19 cellular contexts compared by ENCODE assay signal in the genomic region with DNA sequence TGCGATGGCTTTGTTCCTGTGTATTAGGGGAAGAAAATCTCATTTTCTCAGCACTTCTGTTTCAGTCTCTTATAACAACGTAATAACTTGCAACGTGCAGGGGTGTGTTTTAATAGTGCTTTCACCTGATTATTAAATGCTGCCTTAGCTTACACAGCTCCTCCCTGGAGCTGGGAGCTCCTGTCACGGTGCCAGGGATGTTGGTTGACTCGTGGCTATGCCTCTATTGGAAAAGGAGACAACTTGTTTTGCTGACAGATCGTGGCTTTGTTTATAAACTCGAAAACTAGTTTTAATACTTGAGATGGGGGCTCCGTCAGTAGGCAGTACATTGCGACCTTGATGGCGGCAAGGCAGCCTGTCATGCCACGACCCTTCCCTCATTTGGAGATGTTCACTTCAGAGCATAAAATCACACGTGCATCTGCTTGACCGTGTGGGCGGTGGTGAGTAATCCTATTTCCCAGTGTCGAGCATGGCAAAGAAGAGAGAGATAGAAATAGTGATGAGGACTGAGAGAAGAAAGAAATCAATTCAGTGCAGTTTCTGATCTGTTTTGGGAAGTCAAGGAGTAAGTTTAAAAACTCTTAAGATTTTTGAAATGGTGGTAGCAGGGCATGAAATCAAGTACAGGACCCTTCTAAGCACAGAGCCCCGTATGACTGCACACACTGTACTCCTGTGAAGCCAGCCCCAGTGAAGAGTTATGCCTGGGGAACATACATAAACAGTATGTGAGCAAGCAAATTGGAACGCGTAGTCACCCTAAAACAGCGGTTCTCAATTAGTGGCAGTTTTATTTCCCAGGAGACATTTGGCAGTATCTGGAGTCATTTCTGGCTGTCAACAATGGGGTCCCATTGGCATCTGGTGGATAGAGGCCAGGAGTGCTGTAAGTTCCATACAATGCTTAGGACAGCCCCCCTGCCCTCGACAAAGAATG.
DNase-seq lines count a peak whose midpoint lies in the region; ATAC-seq and TF ChIP-seq lines count a peak whose summit lies in the region.
"Had no signal": no experiment of that assay in that cellular context is flagged by ENCODE, and none has a peak within 500 bp of the region (broad histone marks: within the 10 kb centered on the region; RNA-seq: fewer than 3 reads in every experiment).

No MANE protein-coding gene starts in this region.

- H3K9me3 Mint-ChIP-seq in neural crest cell, result no peaks in the 10 kb centered on the region
- H3K9me3 Mint-ChIP-seq in activated naive CD4-positive, alpha-beta T cell treated with anti-CD3 and anti-CD28 coated beads for 36 hours, result no peaks in the 10 kb centered on the region
- H3K9me3 Mint-ChIP-seq: activated CD8-positive, alpha-beta T cell treated with anti-CD3 and anti-CD28 coated beads for 36 hours; activated naive CD4-positive, alpha-beta T cell treated with anti-CD3 and anti-CD28 coated beads, Interleukin-2, amount 50 U/mL, for 24 hours; activated T-cell treated with anti-CD3 and anti-CD28 coated beads, Interleukin-2, amount 50 U/mL, for 4 hours had no signal

- H3K4me1 Mint-ChIP-seq in neural crest cell, result peaks cover 49% of the 10 kb centered on the region
- no peaks in the 10 kb centered on the region for H3K4me1 Mint-ChIP-seq in activated naive CD4-positive, alpha-beta T cell treated with anti-CD3 and anti-CD28 coated beads for 36 hours (ENCODE audit: low read depth)
- H3K4me1 Mint-ChIP-seq: activated naive CD4-positive, alpha-beta T cell treated with anti-CD3 and anti-CD28 coated beads, Interleukin-2, amount 50 U/mL, for 24 hours; immature natural killer cell; naive B cell had no signal

- H3K4me3 ChIP-seq in BE2C (ENCODE audit: low read depth, low read length) (0 out of 2 replicates have a peak overlapping the region, but pooled peaks have one; percentile 14), GM23248 (peak overlapping the region; percentile 46; the same call in 1 of the 2 replicates), brain microvascular endothelial cell (ENCODE audit: low read depth, low read length) (no peak overlapping the region)
- H3K4me3 ChIP-seq: BLaER1, lung, testis had no signal

- H3K27me3 Mint-ChIP-seq in neural crest cell (ENCODE audit: low read depth), result no peaks in the 10 kb centered on the region
- H3K27me3 Mint-ChIP-seq in activated naive CD4-positive, alpha-beta T cell treated with anti-CD3 and anti-CD28 coated beads for 36 hours (ENCODE audit: low read depth), result peaks cover 8% of the 10 kb centered on the region

- H3K4me1 ChIP-seq in BE2C (no peaks in the 10 kb centered on the region), GM23248 (ENCODE audit: insufficient read depth) (peaks cover 8% of the 10 kb centered on the region)
- H3K4me1 ChIP-seq: testis had no signal

- DNase-seq in BE2C (no peak), GM23248 (peak; percentile 78), brain microvascular endothelial cell (peak; percentile 4), neural crest cell (ENCODE audit: low read depth, low spot score) (no peak), activated T-cell treated with anti-CD3 and anti-CD28 coated beads for 4 hours (no peak)
- no peak for DNase-seq in activated naive CD4-positive, alpha-beta T cell treated with anti-CD3 and anti-CD28 coated beads for 36 hours
- DNase-seq: activated CD8-positive, alpha-beta T cell treated with anti-CD3 and anti-CD28 coated beads for 36 hours; activated T-cell treated with anti-CD3 and anti-CD28 coated beads, Interleukin-2, amount 50 U/mL, for 4 hours; immature natural killer cell; naive B cell; NCI-H146; NCI-H446 treated with DMSO at 0.1 percent for 48 hours; stimulated activated CD8-positive, alpha-beta memory T cell treated with anti-CD3 and anti-CD28 coated beads, Interleukin-4, amount 100 ng/mL, for 48 hours; testis had no signal

- H3K27me3 ChIP-seq in BE2C (peaks cover 12% of the 10 kb centered on the region), GM23248 (replicated peaks; ENCODE audit: insufficient read depth) (no peaks in the 10 kb centered on the region), brain microvascular endothelial cell (replicated peaks) (no peaks in the 10 kb centered on the region)
- H3K27me3 ChIP-seq: BLaER1, testis had no signal

- H3K4me3 Mint-ChIP-seq in neural crest cell, result no peak overlapping the region
- H3K4me3 Mint-ChIP-seq in activated naive CD4-positive, alpha-beta T cell treated with anti-CD3 and anti-CD28 coated beads for 36 hours, result no peak overlapping the region
- H3K4me3 Mint-ChIP-seq: activated CD8-positive, alpha-beta T cell treated with anti-CD3 and anti-CD28 coated beads for 36 hours; activated naive CD4-positive, alpha-beta T cell treated with anti-CD3 and anti-CD28 coated beads, Interleukin-2, amount 50 U/mL, for 24 hours; activated T-cell treated with anti-CD3 and anti-CD28 coated beads, Interleukin-2, amount 50 U/mL, for 4 hours; immature natural killer cell; naive B cell had no signal

- no peaks in the 10 kb centered on the region for H3K36me3 Mint-ChIP-seq in neural crest cell (ENCODE audit: low read depth)
- no peaks in the 10 kb centered on the region for H3K36me3 Mint-ChIP-seq in activated naive CD4-positive, alpha-beta T cell treated with anti-CD3 and anti-CD28 coated beads for 36 hours (ENCODE audit: low read depth)
- H3K36me3 Mint-ChIP-seq: activated naive CD4-positive, alpha-beta T cell treated with anti-CD3 and anti-CD28 coated beads, Interleukin-2, amount 50 U/mL, for 24 hours; immature natural killer cell; naive B cell had no signal

- peak overlapping the region; percentile 50 for H3K4me2 ChIP-seq in GM23248 (ENCODE audit: unreplicated experiment)
- H3K4me2 ChIP-seq: BLaER1 had no signal

- CTCF ChIA-PET in activated naive CD4-positive, alpha-beta T cell treated with anti-CD3 and anti-CD28 coated beads for 36 hours (lab: Charles Lee), result interaction anchor here (0.7 kb wide), 1 partner anchor 21 kb away, joined by 3 read pairs; no protein-coding TSS in a partner anchor

- H3K9me3 ChIP-seq in BE2C (no peaks in the 10 kb centered on the region), GM23248 (ENCODE audit: low read depth) (no peaks in the 10 kb centered on the region)
- H3K9me3 ChIP-seq: BLaER1, testis had no signal

- H2AFZ ChIP-seq in GM23248, result peak overlapping the region; percentile 57

- no peaks in the 10 kb centered on the region for H3K79me2 ChIP-seq in GM23248 (ENCODE audit: insufficient read depth)

- WGBS in GM23248 (ENCODE audit: low coverage in 1 of 2, low lambda C conversion rate in 2 of 2, missing lambda C conversion rate in 2 of 2), 2 experiments, result 28 to 29% methylated on average over 20 of the region's 20 CpGs

- H3K27ac ChIP-seq in GM23248, result no peak overlapping the region
- no peak overlapping the region for H3K27ac ChIP-seq in brain microvascular endothelial cell
- H3K27ac ChIP-seq: BLaER1, testis had no signal

- intact Hi-C loops in activated naive CD4-positive, alpha-beta T cell treated with anti-CD3 and anti-CD28 coated beads for 36 hours (cut with micrococcal nuclease), result no loop called here

- no peak for ATAC-seq in HG03432 (IDR thresholded peaks at IDR 0.05; ENCODE audit: unreplicated experiment)
- ATAC-seq: activated CD8-positive, alpha-beta T cell treated with anti-CD3 and anti-CD28 coated beads for 36 hours; activated T-cell treated with anti-CD3 and anti-CD28 coated beads, Interleukin-2, amount 50 U/mL, for 4 hours; Right ventricle myocardium inferior had no signal

- H3K27ac Mint-ChIP-seq in neural crest cell (ENCODE audit: unreplicated experiment), result peak overlapping the region; percentile 47
- H3K27ac Mint-ChIP-seq in activated naive CD4-positive, alpha-beta T cell treated with anti-CD3 and anti-CD28 coated beads for 36 hours, result no peak overlapping the region
- H3K27ac Mint-ChIP-seq: activated CD8-positive, alpha-beta T cell treated with anti-CD3 and anti-CD28 coated beads for 36 hours; activated naive CD4-positive, alpha-beta T cell treated with anti-CD3 and anti-CD28 coated beads, Interleukin-2, amount 50 U/mL, for 24 hours; immature natural killer cell had no signal

- no peaks in the 10 kb centered on the region for H4K20me1 ChIP-seq in GM23248 (ENCODE audit: insufficient read depth)
- H4K20me1 ChIP-seq: BLaER1 had no signal

- H3F3A ChIP-seq in GM23248 (ENCODE audit: insufficient read depth), result no peaks in the 10 kb centered on the region

- TF ChIP-seq CTCF in BE2C (IDR thresholded peaks at IDR 0.05; ENCODE audit: low read depth, low read length), result no peak
- TF ChIP-seq CTCF in brain microvascular endothelial cell (IDR thresholded peaks at IDR 0.05; ENCODE audit: low read depth, low read length, missing control alignments), result no peak
- no peak for TF ChIP-seq CTCF in neural crest cell (conservative IDR thresholded peaks at IDR 0.05)

- H3K9me2 ChIP-seq in GM23248 (ENCODE audit: insufficient read depth), result no peaks in the 10 kb centered on the region

- in situ Hi-C loops in GM23248 (cut with MboI) (no loop called here), brain microvascular endothelial cell (cut with HindIII; ENCODE audit: low pct_ligation_motif_present, low sequenced_read_pairs) (no loop called here)

- H3K36me3 ChIP-seq in BE2C, result no peaks in the 10 kb centered on the region
- no peaks in the 10 kb centered on the region for H3K36me3 ChIP-seq in GM23248 (ENCODE audit: low read depth)
- H3K36me3 ChIP-seq in brain microvascular endothelial cell (replicated peaks), result no peaks in the 10 kb centered on the region
- H3K36me3 ChIP-seq: BLaER1 had no signal

- H3K9ac ChIP-seq in GM23248, result no peak overlapping the region
- H3K9ac ChIP-seq: BLaER1 had no signal

Comparison
In these comparisons a context has a peak if more than half of its experiments do, and no peak if none do; other contexts are left out.
1. DNase-seq: peak in GM23248 (single experiment) and brain microvascular endothelial cell (single experiment); none in BE2C (single experiment), neural crest cell (single experiment), activated naive CD4-positive, alpha-beta T cell treated with anti-CD3 and anti-CD28 coated beads for 36 hours (single experiment) and activated T-cell treated with anti-CD3 and anti-CD28 coated beads for 4 hours (single experiment).